Comparison of ENCODE assay signal across 8 cellular contexts in the genomic region with DNA sequence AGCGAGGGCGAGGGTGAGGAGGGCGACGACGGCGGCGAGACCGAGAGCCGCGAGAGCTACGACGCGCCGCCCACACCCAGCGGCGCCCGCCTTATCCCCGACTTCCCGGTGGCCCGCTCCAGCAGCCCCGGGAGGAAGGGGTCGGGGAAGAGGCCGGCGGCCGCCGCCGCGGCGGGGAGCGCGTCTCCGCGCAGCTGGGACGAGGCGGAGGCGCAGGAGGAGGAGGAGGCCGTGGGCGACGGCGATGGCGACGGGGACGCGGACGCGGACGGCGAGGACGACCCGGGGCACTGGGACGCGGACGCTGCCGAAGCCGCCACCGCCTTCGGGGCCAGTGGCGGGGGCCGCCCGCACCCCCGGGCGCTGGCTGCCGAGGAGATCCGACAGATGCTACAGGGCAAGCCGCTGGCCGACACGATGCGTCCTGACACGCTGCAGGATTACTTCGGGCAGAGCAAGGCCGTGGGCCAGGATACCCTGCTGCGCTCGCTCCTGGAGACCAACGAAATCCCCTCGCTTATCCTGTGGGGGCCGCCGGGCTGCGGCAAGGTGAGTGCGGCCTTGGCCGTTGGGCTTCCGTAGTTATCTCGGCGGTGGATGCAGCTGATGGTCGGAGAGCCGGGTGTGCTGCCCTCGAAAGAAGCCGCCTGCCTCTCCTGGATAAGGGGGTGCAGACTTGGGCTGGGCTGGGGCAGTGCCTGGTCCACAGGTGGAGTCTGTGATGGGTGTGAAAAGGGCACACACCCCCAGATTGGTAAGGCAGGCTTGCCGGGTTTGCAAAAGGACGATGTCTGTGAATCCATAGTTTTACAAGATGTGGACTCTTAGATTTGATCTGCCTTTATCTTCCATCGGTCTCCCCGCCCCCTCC. TPM values are rescaled to one million over a fixed set of nuclear protein-coding genes. Genes with fewer than 3 reads are reported as not detected.
DNase-seq lines count a peak whose midpoint lies in the region; ATAC-seq and TF ChIP-seq lines count a peak whose summit lies in the region.

No MANE protein-coding gene starts in this region.

- H3K9ac ChIP-seq in stomach smooth muscle (ENCODE audit: low read length in 2 of 2), result peak overlapping the region; percentile 80 to 81

- H3K9me3 ChIP-seq in WERI-Rb-1 (ENCODE audit: severe bottlenecking), result no peaks in the 10 kb centered on the region
- H3K9me3 ChIP-seq in effector memory CD4-positive, alpha-beta T cell (ENCODE audit: control insufficient read depth, low read length), result no peaks in the 10 kb centered on the region
- H3K9me3 ChIP-seq in stomach smooth muscle (ENCODE audit: control insufficient read depth in 2 of 2, low read length in 2 of 2), result no peaks in the 10 kb centered on the region

- H3K9me3 Mint-ChIP-seq in mesothelial cell of epicardium, result no peaks in the 10 kb centered on the region

- H3K27me3 ChIP-seq in WERI-Rb-1 (ENCODE audit: insufficient read depth, low read depth, severe bottlenecking), result no peaks in the 10 kb centered on the region
- no peaks in the 10 kb centered on the region for H3K27me3 ChIP-seq in effector memory CD4-positive, alpha-beta T cell (replicated peaks; ENCODE audit: control insufficient read depth, insufficient read depth, low read length, poor library complexity, severe bottlenecking)
- no peaks in the 10 kb centered on the region for H3K27me3 ChIP-seq in stomach smooth muscle (ENCODE audit: control insufficient read depth in 1 of 2, insufficient read depth in 2 of 2, low read length in 2 of 2)

- H3K27ac ChIP-seq in WERI-Rb-1, result peak overlapping the region; percentile 92
- peak overlapping the region; percentile 70 for H3K27ac ChIP-seq in effector memory CD4-positive, alpha-beta T cell (ENCODE audit: insufficient read depth, low read length, poor library complexity, severe bottlenecking)
- H3K27ac ChIP-seq in stomach smooth muscle (ENCODE audit: low read length), result peak overlapping the region; percentile 70

- ATAC-seq in GM21381 (IDR thresholded peaks at IDR 0.05; ENCODE audit: unreplicated experiment), result peak; percentile 21

- peak overlapping the region; percentile 85 for H3K27ac Mint-ChIP-seq in mesothelial cell of epicardium

- H3K4me3 Mint-ChIP-seq in mesothelial cell of epicardium, result peak overlapping the region; percentile 90

- DNase-seq in ELR (ENCODE audit: low read depth) (peak; percentile 56), HUDEP-2 (lab: John Stamatoyannopoulos, UW; ENCODE audit: unreplicated experiment in 76 of 76) (peak in 39 of 76 experiments; percentile 21 to 68 (median 45)), WERI-Rb-1 (peak; percentile 81), mesothelial cell of epicardium (ENCODE audit: low spot score in 2 of 2, unreplicated experiment in 2 of 2) (peak in 1 of 2 experiments; percentile 61), mesenteric fat pad (ENCODE audit: low spot score) (no peak)
- DNase-seq in effector memory CD4-positive, alpha-beta T cell, result peak in 2 of 3 donors; percentile 17 to 20

- H3K4me3 ChIP-seq in WERI-Rb-1 (ENCODE audit: low read depth, low read length) (peak overlapping the region; percentile 82), stomach smooth muscle (ENCODE audit: low read length in 2 of 2) (peak overlapping the region; percentile 84 to 93)
- H3K4me3 ChIP-seq in effector memory CD4-positive, alpha-beta T cell (ENCODE audit: insufficient read depth, low read depth, low read length, poor library complexity, severe bottlenecking), result peak overlapping the region; percentile 65

- no peaks in the 10 kb centered on the region for H3K36me3 Mint-ChIP-seq in mesothelial cell of epicardium

- TF ChIP-seq CTCF in WERI-Rb-1 (IDR thresholded peaks at IDR 0.05; ENCODE audit: low read depth, low read length) (no peak; the same call in 1 of the 2 replicates), mesothelial cell of epicardium (IDR thresholded peaks at IDR 0.05; ENCODE audit: unreplicated experiment) (no peak)

- H3K27me3 Mint-ChIP-seq in mesothelial cell of epicardium (ENCODE audit: low read depth), result no peaks in the 10 kb centered on the region

- H3K36me3 ChIP-seq in WERI-Rb-1 (peaks cover 34% of the 10 kb centered on the region), stomach smooth muscle (ENCODE audit: control insufficient read depth in 2 of 2, insufficient read depth in 2 of 2, low read length in 2 of 2) (peaks cover 0 to 5% of the 10 kb centered on the region in 2 donors)
- H3K36me3 ChIP-seq in effector memory CD4-positive, alpha-beta T cell (ENCODE audit: control insufficient read depth, insufficient read depth, low read length), result peaks cover 15% of the 10 kb centered on the region

- peaks cover 40% of the 10 kb centered on the region for H3K4me1 Mint-ChIP-seq in mesothelial cell of epicardium

- H3K4me1 ChIP-seq in effector memory CD4-positive, alpha-beta T cell (ENCODE audit: control insufficient read depth, insufficient read depth, low read length, poor library complexity, severe bottlenecking), result peaks cover 16% of the 10 kb centered on the region
- H3K4me1 ChIP-seq in stomach smooth muscle (ENCODE audit: control insufficient read depth, insufficient read depth, low read length), result peaks cover 30% of the 10 kb centered on the region

RNA-seq across cellular contexts. Expression of a gene that starts 0.9 kb away (rescaled TPM):
- total RNA-seq in mesothelial cell of epicardium (36.4 to 41.3 TPM (median 40.8 TPM) in 3 replicates), mesenteric fat pad (24.5 TPM)

RNA-seq across cellular contexts. Expression of a gene that starts 15.4 kb away (rescaled TPM):
- total RNA-seq in mesothelial cell of epicardium (0.86 to 0.97 TPM (median 0.89 TPM) in 3 replicates), mesenteric fat pad (0.61 TPM)
